ENCODE assay signal across 23 cellular contexts in genomic region chr1:60031116-60031515, GRCh38. TPM values are rescaled to one million over a fixed set of nuclear protein-coding genes. Genes with fewer than 3 reads are reported as not detected.
"Had no signal": no experiment of that assay in that cellular context is flagged by ENCODE, and none has a peak within 500 bp of the region (broad histone marks: within the 10 kb centered on the region; RNA-seq: fewer than 3 reads in every experiment).

No MANE protein-coding gene starts in this region.

- H3K4me1 ChIP-seq: gastroesophageal sphincter, left ventricle myocardium inferior, lower lobe of right lung, upper lobe of left lung, uterus had no signal

- H3K4me3 ChIP-seq: dorsolateral prefrontal cortex, gastroesophageal sphincter, left ventricle myocardium inferior, lower lobe of right lung, ovary, tibial artery, upper lobe of left lung, uterus had no signal

- H3K27me3 ChIP-seq: dorsolateral prefrontal cortex, gastroesophageal sphincter, ovary, tibial artery, upper lobe of left lung, uterus had no signal

- DNase-seq: cortex of kidney; dorsolateral prefrontal cortex; effector CD8-positive, alpha-beta T cell; head of caudate nucleus; hypothalamus; islet precursor cell; left cardiac atrium; left ventricle myocardium inferior; lower lobe of right lung; natural killer cell; ovary; right cardiac atrium; stimulated activated CD4-positive, alpha-beta T cell treated with anti-CD3 and anti-CD28 coated beads, Interleukin-4, amount 100 ng/mL, for 1 hour; stimulated activated CD8-positive, alpha-beta memory T cell treated with anti-CD3 and anti-CD28 coated beads, Interleukin-4, amount 100 ng/mL, for 48 hours; stimulated activated naive CD8-positive, alpha-beta T cell treated with anti-CD3 and anti-CD28 coated beads, Interleukin-15, Interleukin-2, amounts not matched to agents 100 U/mL and 50 U/mL, for 24 hours; tibial artery; upper lobe of left lung; uterus had no signal

- H3K27ac ChIP-seq: gastroesophageal sphincter, left ventricle myocardium inferior, lower lobe of right lung, ovary, tibial artery, upper lobe of left lung, uterus had no signal

- H3K9me3 ChIP-seq: gastroesophageal sphincter, left ventricle myocardium inferior, lower lobe of right lung, ovary, tibial artery, upper lobe of left lung, uterus had no signal

- H3K36me3 ChIP-seq: gastroesophageal sphincter, left ventricle myocardium inferior, lower lobe of right lung, ovary, tibial artery, upper lobe of left lung, uterus had no signal

RNA-seq across cellular contexts. Expression of gene C1orf87, which starts 42.5 kb away (rescaled TPM):
- total RNA-seq: left cardiac atrium, left ventricle myocardium inferior, mesothelial cell of epicardium, mucosa of gallbladder, natural killer cell, neural crest cell, posterior vena cava, right cardiac atrium had no signal
